In genomic region chr17:79243603-79243990, GRCh38 we compare ENCODE assay signal across 19 cellular contexts.
"Had no signal": no experiment of that assay in that cellular context is flagged by ENCODE, and none has a peak within 500 bp of the region (broad histone marks: within the 10 kb centered on the region; RNA-seq: fewer than 3 reads in every experiment).

No MANE protein-coding gene starts in this region.

- ATAC-seq: K562, Panc1, PC-3 had no signal

- H3K9me3 ChIP-seq: SK-N-SH had no signal

- DNase-seq: NCI-H1092, NCI-H1105 treated with DMSO at 0.1 percent for 48 hours, NCI-H1436, NCI-H187, NCI-H2029, NCI-H2081 treated with DMSO at 0.1 percent for 48 hours, NCI-H2171, NCI-H226, NCI-H510A, NCI-H524 treated with DMSO at 0.1 percent for 48 hours, NCI-H774, PC-3, SHP77, SK-N-SH had no signal

- FAIRE-seq: K562 had no signal

- H3K36me3 Mint-ChIP-seq: IgD-negative memory B cell had no signal

- H3K27ac ChIP-seq: KMS-11, RWPE1 had no signal

- H3K4me2 ChIP-seq: KMS-11, SK-N-SH had no signal

- H3K9ac ChIP-seq: KMS-11, SK-N-SH had no signal

- H3K27ac Mint-ChIP-seq: IgD-negative memory B cell had no signal

- H3K4me3 ChIP-seq: K562 had no signal
